Comparison of ENCODE assay signal across 16 cellular contexts in the genomic region with DNA sequence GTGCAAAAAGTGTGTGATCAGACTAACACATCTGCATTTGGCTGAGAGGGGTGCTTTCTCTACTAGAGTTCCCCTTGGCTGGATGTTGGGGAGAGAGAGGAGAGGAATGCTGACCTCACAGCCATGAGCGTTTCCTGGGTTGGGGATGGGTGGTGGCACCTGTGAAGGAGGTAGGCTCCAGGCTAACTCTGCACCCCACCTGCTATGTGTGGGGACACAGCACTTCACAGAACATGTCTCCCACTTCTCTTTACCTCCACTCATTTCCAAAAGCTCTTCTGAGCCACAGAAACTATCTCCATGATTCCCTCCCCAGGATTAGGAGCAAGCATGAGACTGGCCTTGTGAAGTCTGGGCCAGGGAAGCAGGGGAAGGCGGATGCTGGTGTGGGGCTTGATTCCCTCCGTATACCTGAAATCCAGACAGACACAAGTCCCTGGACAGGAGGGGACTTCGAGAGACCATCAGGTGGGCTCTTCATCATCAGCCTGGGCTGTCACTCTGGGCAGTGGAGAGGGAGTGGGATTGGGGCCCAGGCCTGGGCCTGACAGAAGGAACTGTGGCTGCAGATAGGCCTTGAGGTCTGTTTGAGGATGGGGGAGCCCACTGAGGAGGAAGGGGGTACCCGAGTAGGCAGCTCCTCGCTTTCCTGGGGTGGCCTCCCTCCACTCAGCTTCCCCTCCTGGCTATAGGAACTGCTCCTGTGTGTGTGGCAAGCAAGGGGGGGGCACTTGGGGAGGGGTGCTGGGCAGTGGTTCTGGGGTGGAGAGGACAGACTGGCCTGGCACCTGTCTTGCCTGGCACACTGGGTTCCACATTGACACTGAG.
"Had no signal": no experiment of that assay in that cellular context is flagged by ENCODE, and none has a peak within 500 bp of the region (broad histone marks: within the 10 kb centered on the region; RNA-seq: fewer than 3 reads in every experiment).

No MANE protein-coding gene starts in this region.

- H3K4me3 ChIP-seq: gastrocnemius medialis, heart right ventricle, transverse colon had no signal

- H3K9me3 Mint-ChIP-seq: activated naive CD4-positive, alpha-beta T cell treated with anti-CD3 and anti-CD28 coated beads, Interleukin-2, amount 50 U/mL, for 24 hours; activated T-helper 17 cell treated with anti-CD3 and anti-CD28 coated beads, Interleukin-2, amount 50 U/mL, for 72 hours; naive B cell; stimulated activated naive B cell treated with anti-CD40 and anti-IgM and Interleukin-4, amounts not matched to agents 10 μg/mL and 1 μg/mL and 100 μg/mL, for 72 hours; T-helper 2 cell treated with Interferon-gamma antibody and Interleukin-4, amounts not matched to agents 5 μg/mL and 100 μg/mL, for 36 hours had no signal

- H3K4me3 Mint-ChIP-seq: activated naive CD4-positive, alpha-beta T cell treated with anti-CD3 and anti-CD28 coated beads, Interleukin-2, amount 50 U/mL, for 24 hours; activated T-helper 17 cell treated with anti-CD3 and anti-CD28 coated beads, Interleukin-2, amount 50 U/mL, for 72 hours; brain; naive B cell; stimulated activated naive B cell treated with anti-CD40 and anti-IgM and Interleukin-4, amounts not matched to agents 10 μg/mL and 1 μg/mL and 100 μg/mL, for 72 hours; T-helper 2 cell treated with Interferon-gamma antibody and Interleukin-4, amounts not matched to agents 5 μg/mL and 100 μg/mL, for 36 hours had no signal

- H3K27me3 ChIP-seq: gastrocnemius medialis, transverse colon had no signal

- H3K36me3 ChIP-seq: gastrocnemius medialis, transverse colon had no signal

- H3K27me3 Mint-ChIP-seq: activated naive CD4-positive, alpha-beta T cell treated with anti-CD3 and anti-CD28 coated beads, Interleukin-2, amount 50 U/mL, for 24 hours; activated T-helper 17 cell treated with anti-CD3 and anti-CD28 coated beads, Interleukin-2, amount 50 U/mL, for 72 hours had no signal

- H3K27ac ChIP-seq: gastrocnemius medialis, heart right ventricle, transverse colon had no signal

- H3K36me3 Mint-ChIP-seq: activated naive CD4-positive, alpha-beta T cell treated with anti-CD3 and anti-CD28 coated beads, Interleukin-2, amount 50 U/mL, for 24 hours; brain; naive B cell; stimulated activated naive B cell treated with anti-CD40 and anti-IgM and Interleukin-4, amounts not matched to agents 10 μg/mL and 1 μg/mL and 100 μg/mL, for 72 hours had no signal

- H3K4me1 Mint-ChIP-seq: activated naive CD4-positive, alpha-beta T cell treated with anti-CD3 and anti-CD28 coated beads, Interleukin-2, amount 50 U/mL, for 24 hours; activated T-helper 17 cell treated with anti-CD3 and anti-CD28 coated beads, Interleukin-2, amount 50 U/mL, for 72 hours; naive B cell; stimulated activated naive B cell treated with anti-CD40 and anti-IgM and Interleukin-4, amounts not matched to agents 10 μg/mL and 1 μg/mL and 100 μg/mL, for 72 hours had no signal

- H3K27ac Mint-ChIP-seq: activated naive CD4-positive, alpha-beta T cell treated with anti-CD3 and anti-CD28 coated beads, Interleukin-2, amount 50 U/mL, for 24 hours; activated T-helper 17 cell treated with anti-CD3 and anti-CD28 coated beads, Interleukin-2, amount 50 U/mL, for 72 hours; brain; naive B cell; stimulated activated naive B cell treated with anti-CD40 and anti-IgM and Interleukin-4, amounts not matched to agents 10 μg/mL and 1 μg/mL and 100 μg/mL, for 72 hours; T-helper 2 cell treated with Interferon-gamma antibody and Interleukin-4, amounts not matched to agents 5 μg/mL and 100 μg/mL, for 36 hours had no signal

- H3K4me1 ChIP-seq: gastrocnemius medialis, transverse colon had no signal

- DNase-seq: activated CD4-positive, CD25-positive, alpha-beta regulatory T cell; amygdala; dermis blood vessel endothelial cell; erythroblast; gastrocnemius medialis; heart right ventricle; mammary epithelial cell; naive B cell; stimulated activated CD4-positive, alpha-beta T cell treated with anti-CD3 and anti-CD28 coated beads, Interleukin-15, amount 100 ng/mL, for 24 hours; stimulated activated CD4-positive, alpha-beta T cell treated with anti-CD3 and anti-CD28 coated beads, Interleukin-4, amount 100 ng/mL, for 1 hour; stimulated activated naive B cell treated with anti-CD40 and anti-IgM and Interleukin-4, amounts not matched to agents 10 μg/mL and 1 μg/mL and 100 μg/mL, for 72 hours; transverse colon had no signal

- H3K9me3 ChIP-seq: gastrocnemius medialis, heart right ventricle, transverse colon had no signal
